Comparison of ENCODE assay signal across 15 cellular contexts in genomic region chr6:144953552-144954240, GRCh38.
A peak's percentile ranks its signal among the peaks of the same experiment; 100 is the strongest.
DNase-seq lines count a peak whose midpoint lies in the region; ATAC-seq, FAIRE-seq and TF ChIP-seq lines count a peak whose summit lies in the region.
"Had no signal": no experiment of that assay in that cellular context is flagged by ENCODE, and none has a peak within 500 bp of the region (broad histone marks: within the 10 kb centered on the region; RNA-seq: fewer than 3 reads in every experiment).

No MANE protein-coding gene starts in this region.

- peak; percentile 60 for FAIRE-seq in RCC 7860 (lab: Jason Lieb, UNC)

- H2AK5ac ChIP-seq in neuronal stem cell (ENCODE audit: low read depth, low read length) = no peak overlapping the region

- H3K4me3 ChIP-seq in epithelial cell of esophagus (ENCODE audit: low read length) (no peak overlapping the region), neuronal stem cell (ENCODE audit: low read length in 2 of 2) (no peak overlapping the region), right lobe of liver (no peak overlapping the region)
- H3K4me3 ChIP-seq: esophagus muscularis mucosa had no signal

- H3K79me1 ChIP-seq in neuronal stem cell (ENCODE audit: low read depth, low read length) = no peaks in the 10 kb centered on the region

- no peak overlapping the region for H4K91ac ChIP-seq in neuronal stem cell (ENCODE audit: low read depth, low read length, poor library complexity)

- no peak overlapping the region for H3K4me2 ChIP-seq in neuronal stem cell (ENCODE audit: insufficient read depth, low read length, poor library complexity, severe bottlenecking)

- no peak for TF ChIP-seq POLR2A in right lobe of liver (IDR thresholded peaks at IDR 0.05)

- no peak overlapping the region for H3K9ac ChIP-seq in neuronal stem cell (ENCODE audit: low read depth, low read length, poor library complexity)

- no peak overlapping the region for H3K23ac ChIP-seq in neuronal stem cell (ENCODE audit: low read depth, low read length, poor library complexity)

- H3K14ac ChIP-seq in neuronal stem cell (ENCODE audit: low read length) = no peak overlapping the region

- H3K27ac ChIP-seq in neuronal stem cell (replicated peaks; ENCODE audit: low read length) (no peak overlapping the region), right lobe of liver (no peak overlapping the region)
- H3K27ac ChIP-seq: esophagus muscularis mucosa had no signal

- H2BK12ac ChIP-seq in neuronal stem cell (ENCODE audit: low read length) = no peak overlapping the region

- H2BK5ac ChIP-seq in neuronal stem cell (ENCODE audit: low read length) = no peak overlapping the region

- no peak for ATAC-seq in right lobe of liver
- ATAC-seq: activated CD4-positive, CD25-positive, alpha-beta regulatory T cell treated with anti-CD3 and anti-CD28 coated beads, Interleukin-2, amount 50 U/mL, for 24 hours; activated T-cell treated with anti-CD3 and anti-CD28 coated beads, Interleukin-2, amount 50 U/mL, for 4 hours; left colon had no signal

- peak overlapping the region; percentile 23 for H2AFZ ChIP-seq in neuronal stem cell (ENCODE audit: low read length)

- H3K4me1 ChIP-seq in neuronal stem cell (ENCODE audit: control insufficient read depth in 2 of 2, insufficient read depth in 1 of 2, low read depth in 1 of 2, low read length in 2 of 2) (peaks cover 2 to 5% of the 10 kb centered on the region in 2 donors), right lobe of liver (no peaks in the 10 kb centered on the region)

- H3K27me3 ChIP-seq in neuronal stem cell (ENCODE audit: control insufficient read depth in 3 of 3, insufficient read depth in 3 of 3, low read depth in 1 of 3, low read length in 3 of 3) (no peaks in the 10 kb centered on the region), right lobe of liver (no peaks in the 10 kb centered on the region)
- H3K27me3 ChIP-seq: esophagus muscularis mucosa had no signal

- H3K9me3 ChIP-seq in neuronal stem cell (replicated peaks in 1 of 2; ENCODE audit: control insufficient read depth in 2 of 2, insufficient read depth in 1 of 2, low read depth in 1 of 2, low read length in 2 of 2) (no peaks in the 10 kb centered on the region), right lobe of liver (no peaks in the 10 kb centered on the region)
- H3K9me3 ChIP-seq: esophagus muscularis mucosa had no signal

- no peaks in the 10 kb centered on the region for H3K36me3 ChIP-seq in neuronal stem cell (replicated peaks in 1 of 2; ENCODE audit: control insufficient read depth in 2 of 2, insufficient read depth in 2 of 2, low read length in 2 of 2)
- no peaks in the 10 kb centered on the region for H3K36me3 ChIP-seq in right lobe of liver
- H3K36me3 ChIP-seq: esophagus muscularis mucosa had no signal

- no peak overlapping the region for H3K18ac ChIP-seq in neuronal stem cell (ENCODE audit: low read length)

- H2BK120ac ChIP-seq in neuronal stem cell (ENCODE audit: low read depth, low read length) = no peak overlapping the region

- intact Hi-C loops in right lobe of liver (cut with DNase I) = no loop called here

- H3K4ac ChIP-seq in neuronal stem cell (ENCODE audit: low read length) = no peak overlapping the region

- H2BK15ac ChIP-seq in neuronal stem cell (ENCODE audit: low read length) = no peak overlapping the region

- WGBS in neuronal stem cell (ENCODE audit: extremely low coverage in 2 of 2, insufficient read length in 2 of 2, insufficient replicate concordance in 1 of 2), 2 donors = no CpG with 5 or more reads among the region's 5 CpGs
- WGBS in right lobe of liver (ENCODE audit: insufficient coverage, low coverage, low lambda C conversion rate, missing lambda C conversion rate) = 100% methylated on average over 1 of the region's 5 CpGs

- DNase-seq in ELF-1 (ENCODE audit: low read depth, low spot score) (peak; percentile 32), RCC 7860 (ENCODE audit: low spot score) (peak; percentile 78), epithelial cell of esophagus (ENCODE audit: low read depth) (peak; percentile 75), neuronal stem cell (ENCODE audit: low spot score) (no peak), NCI-H69 (lab: John Stamatoyannopoulos, UW) (no peak), right lobe of liver (no peak), nucleus accumbens (lab: John Stamatoyannopoulos, UW) (no peak)
- DNase-seq in stimulated activated CD8-positive, alpha-beta memory T cell treated with anti-CD3 and anti-CD28 coated beads, Interleukin-4, amount 100 ng/mL, for 48 hours = no peak
- DNase-seq: activated T-cell treated with anti-CD3 and anti-CD28 coated beads, Interleukin-2, amount 50 U/mL, for 4 hours; CD8-positive, alpha-beta memory T cell; left colon; NCI-H510A treated with DMSO at 0.1 percent for 48 hours; SIG-M5 had no signal

- no peak overlapping the region for H4K8ac ChIP-seq in neuronal stem cell (ENCODE audit: low read depth, low read length)

- TF ChIP-seq CTCF in epithelial cell of esophagus (IDR thresholded peaks at IDR 0.05; ENCODE audit: insufficient read depth, low read depth, low read length, missing control alignments) (no peak), right lobe of liver (IDR thresholded peaks at IDR 0.05) (no peak)

Comparison
In these comparisons a context has a peak if more than half of its experiments do, and no peak if none do; other contexts are left out.
1. DNase-seq: peak in ELF-1 (single experiment), RCC 7860 (single experiment) and epithelial cell of esophagus (single experiment); none in neuronal stem cell (single experiment), NCI-H69 (single experiment), right lobe of liver (0 of 3), stimulated activated CD8-positive, alpha-beta memory T cell treated with anti-CD3 and anti-CD28 coated beads, Interleukin-4, amount 100 ng/mL, for 48 hours (single experiment) and nucleus accumbens (0 of 56).